16 cellular contexts compared by ENCODE assay signal in the genomic region with DNA sequence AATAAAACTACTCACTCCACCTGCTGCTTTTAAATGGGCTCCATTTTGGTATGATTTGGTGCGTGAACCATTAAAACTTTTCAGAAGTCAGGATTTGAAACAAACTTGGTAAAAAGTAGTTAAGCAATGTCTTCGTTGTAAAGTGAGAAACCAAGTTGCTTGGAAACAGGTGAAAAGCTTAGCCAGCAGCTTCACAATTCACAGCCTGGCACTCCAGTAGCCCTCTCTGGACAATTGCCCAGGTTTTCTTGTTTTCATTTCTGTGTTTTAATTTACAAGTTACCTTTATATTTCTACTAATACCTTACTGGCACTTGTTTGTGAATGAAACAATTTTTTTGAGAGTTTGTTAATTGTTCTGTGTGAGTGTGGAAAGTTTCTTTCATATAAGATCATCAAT. TPM values are rescaled to one million over a fixed set of nuclear protein-coding genes. Genes with fewer than 3 reads are reported as not detected.
DNase-seq lines count a peak whose midpoint lies in the region; ATAC-seq, FAIRE-seq and TF ChIP-seq lines count a peak whose summit lies in the region.
"Had no signal": no experiment of that assay in that cellular context is flagged by ENCODE, and none has a peak within 500 bp of the region (broad histone marks: within the 10 kb centered on the region; RNA-seq: fewer than 3 reads in every experiment).

No MANE protein-coding gene starts in this region.

- POLR2A ChIA-PET in MCF 10A (lab: Yijun Ruan, JAX) (interaction anchor here (0.8 to 7.8 kb wide), 11 partner anchors 10 to 101 kb away, joined by 3 to 107 read pairs (median 5); partner anchors contain the start of gene NT5E), activated B cell treated with CpG ODN at 0.5 μM for 24 hours (lab: Charles Lee) (interaction anchor here (1.7 to 4.2 kb wide), 2 partner anchors 13 to 215 kb away, joined by 8 to 25 read pairs; partner anchors contain the start of gene NT5E)

- H3K4me3 Mint-ChIP-seq in MCF 10A (ENCODE audit: unreplicated experiment) (peak overlapping the region; percentile 8), activated B cell treated with CpG ODN at 0.5 μM for 24 hours (no peak overlapping the region)

- H3K36me3 ChIP-seq in breast epithelium (no peaks in the 10 kb centered on the region), keratinocyte (ENCODE audit: control insufficient read depth in 2 of 2, extremely low read depth in 1 of 2, insufficient read depth in 2 of 2, low read length in 2 of 2) (peaks cover 7 to 23% of the 10 kb centered on the region in 2 experiments), uterus (no peaks in the 10 kb centered on the region)

- H3K9me3 ChIP-seq in breast epithelium (no peaks in the 10 kb centered on the region), keratinocyte (ENCODE audit: control insufficient read depth, low read depth, low read length) (no peaks in the 10 kb centered on the region), uterus (no peaks in the 10 kb centered on the region)
- H3K9me3 ChIP-seq: gastroesophageal sphincter had no signal

- no peak for FAIRE-seq in keratinocyte (lab: Jason Lieb, UNC)
- FAIRE-seq: GM12878, K562 had no signal

- H3K27ac Mint-ChIP-seq in MCF 10A (ENCODE audit: low read depth, unreplicated experiment) (peak overlapping the region; percentile 80), activated B cell treated with CpG ODN at 0.5 μM for 24 hours (peak overlapping the region; percentile 62)

- peak overlapping the region; percentile 23 for H3K4me2 ChIP-seq in keratinocyte (ENCODE audit: control insufficient read depth, extremely low read depth, insufficient read depth, low read depth, low read length)

- H3K36me3 Mint-ChIP-seq in MCF 10A (ENCODE audit: insufficient read depth, unreplicated experiment) (no peaks in the 10 kb centered on the region), activated B cell treated with CpG ODN at 0.5 μM for 24 hours (ENCODE audit: low read depth) (peaks cover 2% of the 10 kb centered on the region)

- intact Hi-C loops in MCF 10A (cut with micrococcal nuclease) (no loop called here), breast epithelium (cut with DNase I; ENCODE audit: low total_unique reads) (no loop called here), activated B cell treated with CpG ODN at 0.5 μM for 24 hours (cut with micrococcal nuclease) (loop anchor here (10.0 kb wide), 1 partner anchor 1238 kb away; the partner anchor contains the start of gene CEP162), uterus (cut with DNase I; ENCODE audit: low total_unique reads) (no loop called here)

- dilution Hi-C loops in keratinocyte (cut with MboI; ENCODE audit: extremely low pct_ligation_motif_present, low sequenced_read_pairs) = no loop called here

- DNase-seq in MCF 10A (ENCODE audit: unreplicated experiment) = peak; percentile 45
- no peak for DNase-seq in breast epithelium (ENCODE audit: low spot score in 2 of 2)
- DNase-seq in activated B cell treated with CpG ODN at 0.5 μM for 24 hours = no peak
- DNase-seq in keratinocyte (ENCODE audit: low read depth, low spot score) = no peak
- no peak for DNase-seq in uterus
- no peak for DNase-seq in NCI-H146 (lab: John Stamatoyannopoulos, UW)
- DNase-seq in amygdala (lab: John Stamatoyannopoulos, UW) = no peak
- DNase-seq: activated CD8-positive, alpha-beta memory T cell treated with anti-CD3 and anti-CD28 coated beads, Interleukin-2, amount 50 U/mL, for 4 hours; EL; NCI-H187 treated with DMSO at 0.1 percent for 48 hours; NCI-H526; SHP77 had no signal

- no peak overlapping the region for H3K9ac ChIP-seq in keratinocyte (ENCODE audit: control insufficient read depth, extremely low read depth, insufficient read depth, low read length)

- no peaks in the 10 kb centered on the region for H3K27me3 ChIP-seq in breast epithelium
- no peaks in the 10 kb centered on the region for H3K27me3 ChIP-seq in keratinocyte (ENCODE audit: control insufficient read depth, extremely low read depth, insufficient read depth, low read length)
- no peaks in the 10 kb centered on the region for H3K27me3 ChIP-seq in uterus
- H3K27me3 ChIP-seq: gastroesophageal sphincter had no signal

- TF ChIP-seq CTCF in MCF 10A (IDR thresholded peaks at IDR 0.05; ENCODE audit: unreplicated experiment) (no peak), breast epithelium (IDR thresholded peaks at IDR 0.05) (no peak), activated B cell treated with CpG ODN at 0.5 μM for 24 hours (IDR thresholded peaks at IDR 0.05) (no peak), keratinocyte (optimal IDR thresholded peaks at IDR 0.05 in 1 of 3, IDR thresholded peaks at IDR 0.05 in 1 of 3, conservative IDR thresholded peaks at IDR 0.05 in 1 of 3; ENCODE audit: extremely low read depth in 1 of 3, insufficient read depth in 2 of 3, low read length in 3 of 3) (no peak), uterus (IDR thresholded peaks at IDR 0.05) (no peak)

- no peaks in the 10 kb centered on the region for H3K9me1 ChIP-seq in keratinocyte (ENCODE audit: control insufficient read depth, extremely low read depth, insufficient read depth, low read length)

- H3K27me3 Mint-ChIP-seq in MCF 10A (ENCODE audit: insufficient read depth, unreplicated experiment) = no peaks in the 10 kb centered on the region
- H3K27me3 Mint-ChIP-seq in activated B cell treated with CpG ODN at 0.5 μM for 24 hours = no peaks in the 10 kb centered on the region

- H3K4me3 ChIP-seq in breast epithelium (no peak overlapping the region), keratinocyte (ENCODE audit: control insufficient read depth in 2 of 3, extremely low read depth in 1 of 3, insufficient read depth in 2 of 3, low read depth in 1 of 3, low read length in 3 of 3) (no peak overlapping the region), uterus (no peak overlapping the region)
- H3K4me3 ChIP-seq: gastroesophageal sphincter, GM12878, K562 had no signal

- peaks cover 35% of the 10 kb centered on the region for H3K79me2 ChIP-seq in keratinocyte (ENCODE audit: control insufficient read depth, insufficient read depth, low read length)

- no peaks in the 10 kb centered on the region for H4K20me1 ChIP-seq in keratinocyte (ENCODE audit: control insufficient read depth, extremely low read depth, insufficient read depth, low read length)

- H3K4me1 ChIP-seq in breast epithelium = peaks cover 0 to 16% of the 10 kb centered on the region in 2 donors
- H3K4me1 ChIP-seq in keratinocyte (ENCODE audit: control insufficient read depth, extremely low read depth, insufficient read depth, low read length) = peaks cover 82% of the 10 kb centered on the region
- H3K4me1 ChIP-seq in uterus = peaks cover 21 to 44% of the 10 kb centered on the region in 2 donors

- peaks cover 79% of the 10 kb centered on the region for H3K4me1 Mint-ChIP-seq in MCF 10A (ENCODE audit: insufficient read depth, unreplicated experiment)
- H3K4me1 Mint-ChIP-seq in activated B cell treated with CpG ODN at 0.5 μM for 24 hours = peaks cover 84% of the 10 kb centered on the region

- CTCF ChIA-PET in MCF 10A (lab: Yijun Ruan, JAX) (interaction anchor here (0.7 to 8.0 kb wide), 10 partner anchors 11 to 108 kb away, joined by 3 to 65 read pairs (median 6); no protein-coding TSS in a partner anchor), activated B cell treated with CpG ODN at 0.5 μM for 24 hours (lab: Charles Lee) (interaction anchor here (3.1 to 6.3 kb wide), 2 partner anchors 13 to 20 kb away, joined by 9 to 23 read pairs; partner anchors contain the start of gene NT5E)

- BruUV-seq in MCF 10A (replicated peaks; lab: Mats Ljungman, UMichigan) = no TSS peak

- no peak overlapping the region for H2AFZ ChIP-seq in keratinocyte (ENCODE audit: control insufficient read depth, low read length)

- H3K9me3 Mint-ChIP-seq in MCF 10A (ENCODE audit: unreplicated experiment) (no peaks in the 10 kb centered on the region), activated B cell treated with CpG ODN at 0.5 μM for 24 hours (no peaks in the 10 kb centered on the region)

- ATAC-seq in activated B cell treated with CpG ODN at 0.5 μM for 24 hours (ENCODE audit: low read depth) (no peak), HG02840 (IDR thresholded peaks at IDR 0.05; ENCODE audit: low FRiP score, unreplicated experiment) (no peak)
- ATAC-seq: gastroesophageal sphincter, GM12878, K562 had no signal

- TF ChIP-seq POLR2A in breast epithelium (IDR thresholded peaks at IDR 0.05) (no peak), uterus (IDR thresholded peaks at IDR 0.05) (no peak)

- H3K27ac ChIP-seq in breast epithelium = peak overlapping the region in 1 of 2 donors; percentile 74
- H3K27ac ChIP-seq in keratinocyte (ENCODE audit: control insufficient read depth, insufficient read depth, low read length) = peak overlapping the region; percentile 66
- H3K27ac ChIP-seq in uterus = peak overlapping the region; percentile 80 to 85

RNA-seq across cellular contexts. Expression of gene NT5E, which starts 12.8 kb away (rescaled TPM):
- total RNA-seq in MCF 10A (2022) (112 and 121 TPM in 2 replicates), breast epithelium (10 to 100 TPM; 10.1 to 26.5 (median 11.4) TPM), activated B cell treated with CpG ODN at 0.5 μM for 24 hours (5.8 and 6.6 TPM in 2 replicates), uterus (100 to 1,000 TPM in 1 of 4 donors, 10 to 100 TPM in 3; 23.5 to 136 (median 65.4) TPM)
- polyA plus RNA-seq in keratinocyte = 114 to 280 TPM (median 268 TPM) in 3 replicates
- 14.3 TPM for polyA plus RNA-seq in keratinocyte (2011; ENCODE audit: low read depth)
- polyA plus RNA-seq in keratinocyte (2011; cell fraction: cytosol; rRNA removed) = 116 and 207 TPM in 2 replicates
- 173 and 193 TPM in 2 replicates for polyA plus RNA-seq in keratinocyte (2011; cell fraction: nucleus; rRNA removed)
- 33.4 and 214 TPM in 2 replicates for polyA plus RNA-seq in keratinocyte (2012; ENCODE audit: low replicate concordance)
- polyA minus RNA-seq in keratinocyte = 118 to 284 TPM (median 138 TPM) in 3 replicates
- polyA minus RNA-seq in keratinocyte (2011; cell fraction: cytosol; rRNA and poly(A)+ RNA removed) = 325 TPM
- polyA minus RNA-seq in keratinocyte (2011; cell fraction: nucleus; rRNA and poly(A)+ RNA removed) = 170 and 250 TPM in 2 replicates
